Comparison of ENCODE assay signal across 8 cellular contexts in genomic region chr14:20455355-20456300, GRCh38. TPM values are rescaled to one million over a fixed set of nuclear protein-coding genes. Genes with fewer than 3 reads are reported as not detected.
DNase-seq lines count a peak whose midpoint lies in the region; ATAC-seq, FAIRE-seq and TF ChIP-seq lines count a peak whose summit lies in the region.

No MANE protein-coding gene starts in this region.

- peak overlapping the region; percentile 3 for H2BK5ac ChIP-seq in trophoblast cell (ENCODE audit: low read depth, low read length, poor library complexity)

- no peaks in the 10 kb centered on the region for H3K27me3 Mint-ChIP-seq in T-helper 2 cell treated with Interferon-gamma antibody and Interleukin-4, amounts not matched to agents 5 μg/mL and 100 μg/mL, for 36 hours (ENCODE audit: low read depth)

- peaks cover 12% of the 10 kb centered on the region for H3K79me2 ChIP-seq in trophoblast cell (ENCODE audit: control insufficient read depth, insufficient read depth, low read length, poor library complexity)

- H4K12ac ChIP-seq in trophoblast cell (ENCODE audit: low read depth, low read length) = peak overlapping the region; percentile 3

- H3K4me1 Mint-ChIP-seq in T-helper 2 cell treated with Interferon-gamma antibody and Interleukin-4, amounts not matched to agents 5 μg/mL and 100 μg/mL, for 36 hours (ENCODE audit: low read depth) = peaks cover 19% of the 10 kb centered on the region

- no peak overlapping the region for H3K23ac ChIP-seq in trophoblast cell (ENCODE audit: low read length)

- peaks cover 29 to 34% of the 10 kb centered on the region in 2 experiments for H3K36me3 ChIP-seq in trophoblast cell (ENCODE audit: control insufficient read depth in 1 of 2, insufficient read depth in 2 of 2, low read length in 2 of 2)

- FAIRE-seq in GM19239 (lab: Jason Lieb, UNC) = no peak

- H3K9ac ChIP-seq in trophoblast cell (ENCODE audit: low read length) = peak overlapping the region; percentile 99

- peaks cover 7 to 10% of the 10 kb centered on the region in 2 experiments for H3K4me1 ChIP-seq in trophoblast cell (ENCODE audit: control insufficient read depth in 1 of 2, insufficient read depth in 2 of 2, low read length in 2 of 2)

- H3K14ac ChIP-seq in trophoblast cell (ENCODE audit: low read length) = peak overlapping the region; percentile 23

- no peak overlapping the region for H2AK5ac ChIP-seq in trophoblast cell (ENCODE audit: low read length)

- peak overlapping the region; percentile 52 for H4K91ac ChIP-seq in trophoblast cell (ENCODE audit: low read depth, low read length)

- no peaks in the 10 kb centered on the region for H3K9me3 Mint-ChIP-seq in T-helper 2 cell treated with Interferon-gamma antibody and Interleukin-4, amounts not matched to agents 5 μg/mL and 100 μg/mL, for 36 hours

- peak overlapping the region; percentile 75 for H3K27ac ChIP-seq in trophoblast cell (ENCODE audit: low read depth, low read length)

- no peak overlapping the region for H3K27ac Mint-ChIP-seq in T-helper 2 cell treated with Interferon-gamma antibody and Interleukin-4, amounts not matched to agents 5 μg/mL and 100 μg/mL, for 36 hours

- H3K36me3 Mint-ChIP-seq in T-helper 2 cell treated with Interferon-gamma antibody and Interleukin-4, amounts not matched to agents 5 μg/mL and 100 μg/mL, for 36 hours (ENCODE audit: low read depth) = peaks cover 32% of the 10 kb centered on the region

- peak overlapping the region; percentile 41 for H2AFZ ChIP-seq in trophoblast cell (ENCODE audit: insufficient read depth, low read length, poor library complexity)

- peak overlapping the region; percentile 49 for H4K8ac ChIP-seq in trophoblast cell (ENCODE audit: low read depth, low read length)

- peaks cover 12% of the 10 kb centered on the region for H3K79me1 ChIP-seq in trophoblast cell (ENCODE audit: low read length)

- H2BK120ac ChIP-seq in trophoblast cell (ENCODE audit: insufficient read depth, low read length, poor library complexity) = peak overlapping the region; percentile 74

- H2BK12ac ChIP-seq in trophoblast cell (ENCODE audit: low read length) = no peak overlapping the region

- H3K4me3 ChIP-seq in fibroblast of mammary gland (ENCODE audit: control insufficient read depth, low read depth, low read length) = peak overlapping the region; percentile 96
- H3K4me3 ChIP-seq in trophoblast cell (ENCODE audit: low read depth, low read length) = peak overlapping the region; percentile 91

- no peaks in the 10 kb centered on the region for H3K9me3 ChIP-seq in trophoblast cell (ENCODE audit: insufficient read depth, low read depth, low read length)

- no peak overlapping the region for H3K4me3 Mint-ChIP-seq in T-helper 2 cell treated with Interferon-gamma antibody and Interleukin-4, amounts not matched to agents 5 μg/mL and 100 μg/mL, for 36 hours

- peak in 4 of 5 experiments; percentile 37 to 93 (median 66) for DNase-seq in T-helper 2 cell
- no peak for DNase-seq in T-helper 2 cell treated with Interferon-gamma antibody and Interleukin-4, amounts not matched to agents 5 μg/mL and 100 μg/mL, for 36 hours (ENCODE audit: low spot score)
- DNase-seq in HUDEP-2 (lab: John Stamatoyannopoulos, UW; ENCODE audit: unreplicated experiment in 76 of 76) = peak in 67 of 76 experiments; percentile 39 to 95 (median 84)
- peak; percentile 76 to 94 for DNase-seq in SW 1271 (lab: John Stamatoyannopoulos, UW)
- peak; percentile 88 for DNase-seq in fibroblast of mammary gland (ENCODE audit: low read depth)
- DNase-seq in trophoblast cell = peak; percentile 61 to 75
- DNase-seq in GM19239 (ENCODE audit: insufficient read length, low spot score) = no peak

- peak overlapping the region; percentile 63 for H3K4me2 ChIP-seq in trophoblast cell (ENCODE audit: low read length)

- peak overlapping the region; percentile 87 for H3K4ac ChIP-seq in trophoblast cell (ENCODE audit: low read depth, low read length)

- no peak for TF ChIP-seq CTCF in fibroblast of mammary gland (conservative IDR thresholded peaks at IDR 0.05; ENCODE audit: control insufficient read depth, insufficient read depth, low read depth, low read length)

- WGBS in trophoblast cell (ENCODE audit: extremely low coverage, insufficient coverage, insufficient read length) = no CpG with 5 or more reads among the region's 39 CpGs

- peak overlapping the region; percentile 62 for H3K18ac ChIP-seq in trophoblast cell (ENCODE audit: low read length)

- H3K27me3 ChIP-seq in trophoblast cell (ENCODE audit: insufficient read depth, low read length) = no peaks in the 10 kb centered on the region

- ATAC-seq in GM21423 (IDR thresholded peaks at IDR 0.05; ENCODE audit: unreplicated experiment) = peak; percentile 36

RNA-seq across cellular contexts. Expression of gene APEX1, which starts 0.6 kb away (rescaled TPM):
- 178 and 184 TPM in 2 replicates for polyA plus RNA-seq in trophoblast cell (2013)

RNA-seq across cellular contexts. Expression of gene OSGEP, which starts 1.0 kb away (rescaled TPM):
- 14.7 and 15.6 TPM in 2 replicates for polyA plus RNA-seq in trophoblast cell (2013)

RNA-seq across cellular contexts. Expression of gene PIP4P1, which starts 5.6 kb away (rescaled TPM):
- 22.1 and 23.5 TPM in 2 replicates for polyA plus RNA-seq in trophoblast cell (2013)

RNA-seq across cellular contexts. Expression of gene PNP, which starts 13.6 kb away (rescaled TPM):
- polyA plus RNA-seq in trophoblast cell (2013) = 40.7 and 41.3 TPM in 2 replicates

RNA-seq across cellular contexts. Expression of gene KLHL33, which starts 19.7 kb away (rescaled TPM):
- polyA plus RNA-seq in trophoblast cell (2013) = not detected in 2 replicates

Comparison
In these comparisons a context has a peak if more than half of its experiments do, and no peak if none do; other contexts are left out.
1. DNase-seq: peak in T-helper 2 cell (4 of 5), HUDEP-2 (67 of 76), SW 1271 (2 of 2), fibroblast of mammary gland (single experiment) and trophoblast cell (2 of 2); none in T-helper 2 cell treated with Interferon-gamma antibody and Interleukin-4, amounts not matched to agents 5 μg/mL and 100 μg/mL, for 36 hours (single experiment) and GM19239 (single experiment).